16 cellular contexts compared by ENCODE assay signal in the genomic region with DNA sequence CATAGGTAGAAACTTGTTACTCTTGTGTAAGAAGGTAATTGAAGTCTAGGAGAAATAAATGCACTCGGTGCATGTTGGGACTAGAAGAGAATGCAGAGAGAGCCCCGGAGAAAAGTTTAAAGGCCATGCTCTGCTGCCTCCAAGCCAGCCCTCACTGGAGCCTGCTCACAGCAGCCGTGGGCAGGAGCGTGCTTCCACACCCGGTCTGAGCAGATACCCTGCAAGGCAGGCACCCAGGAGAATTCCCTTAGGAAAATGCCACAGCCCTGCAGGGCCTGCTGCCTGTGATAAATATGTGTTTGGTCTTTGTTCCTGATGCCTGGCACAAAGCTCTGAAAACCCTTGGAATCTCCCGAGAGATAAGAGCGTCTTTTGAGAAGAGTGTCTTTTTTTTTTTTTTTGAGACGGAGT. TPM values are rescaled to one million over a fixed set of nuclear protein-coding genes. Genes with fewer than 3 reads are reported as not detected.
DNase-seq lines count a peak whose midpoint lies in the region; ATAC-seq and TF ChIP-seq lines count a peak whose summit lies in the region.
"Had no signal": no experiment of that assay in that cellular context is flagged by ENCODE, and none has a peak within 500 bp of the region (broad histone marks: within the 10 kb centered on the region; RNA-seq: fewer than 3 reads in every experiment).

No MANE protein-coding gene starts in this region.

- H3F3A ChIP-seq in Loucy (ENCODE audit: low read depth): no peaks in the 10 kb centered on the region

- no peaks in the 10 kb centered on the region for H4K20me1 ChIP-seq in Loucy (ENCODE audit: insufficient read depth, low read length, poor library complexity, severe bottlenecking)

- no peak overlapping the region for H3K4me2 ChIP-seq in Loucy (ENCODE audit: low read depth, low read length, poor library complexity, severe bottlenecking)

- no peak overlapping the region for H2AFZ ChIP-seq in Loucy (ENCODE audit: low read length)

- H3K36me3 ChIP-seq in Loucy (ENCODE audit: insufficient read depth, low read length) (no peaks in the 10 kb centered on the region), breast epithelium (no peaks in the 10 kb centered on the region), left lung (no peaks in the 10 kb centered on the region), subcutaneous abdominal adipose tissue (ENCODE audit: control insufficient read depth in 5 of 5, insufficient read depth in 5 of 5, low read length in 5 of 5) (peaks cover 0 to 6% (median 0%) of the 10 kb centered on the region in 5 donors)
- H3K36me3 ChIP-seq: right atrium auricular region had no signal

- DNase-seq in breast epithelium (ENCODE audit: low spot score in 2 of 2) (no peak), left lung (peak in 1 of 2 donors; percentile 30), SIG-M5 treated with dmso at 0.1 percent for 504 hours (lab: John Stamatoyannopoulos, UW; ENCODE audit: unreplicated experiment) (no peak), GM19238 (ENCODE audit: insufficient read length, low spot score) (no peak), NCI-H1436 treated with DMSO at 0.1 percent for 48 hours (lab: John Stamatoyannopoulos, UW) (no peak)
- DNase-seq: activated CD8-positive, alpha-beta memory T cell treated with anti-CD3 and anti-CD28 coated beads for 24 hours; activated gamma-delta T cell; CD4-positive, alpha-beta T cell; effector CD4-positive, alpha-beta T cell; MG63; stimulated activated CD4-positive, alpha-beta T cell treated with anti-CD3 and anti-CD28 coated beads, Interleukin-4, amount 100 ng/mL, for 24 hours had no signal

- H3K4me1 ChIP-seq in Loucy (ENCODE audit: insufficient read depth, low read length, poor library complexity, severe bottlenecking) (peaks cover 48% of the 10 kb centered on the region), breast epithelium (no peaks in the 10 kb centered on the region), left lung (peaks cover 7 to 52% of the 10 kb centered on the region in 2 donors), subcutaneous abdominal adipose tissue (ENCODE audit: control insufficient read depth in 5 of 5, insufficient read depth in 5 of 5, low read length in 5 of 5) (peaks cover 15 to 72% (median 69%) of the 10 kb centered on the region in 5 donors)

- H3K79me2 ChIP-seq in Loucy (ENCODE audit: insufficient read depth, low read length): peaks cover 3% of the 10 kb centered on the region

- H3K9me2 ChIP-seq in Loucy (replicated peaks; ENCODE audit: low read depth, low read length): no peaks in the 10 kb centered on the region

- peak; percentile 11 for ATAC-seq in left lung
- ATAC-seq in GM21390 (IDR thresholded peaks at IDR 0.05; ENCODE audit: unreplicated experiment): no peak

- H3K9me3 ChIP-seq in Loucy (ENCODE audit: insufficient read depth, low read depth, low read length): no peaks in the 10 kb centered on the region
- no peaks in the 10 kb centered on the region for H3K9me3 ChIP-seq in breast epithelium
- no peaks in the 10 kb centered on the region for H3K9me3 ChIP-seq in left lung
- no peaks in the 10 kb centered on the region for H3K9me3 ChIP-seq in subcutaneous abdominal adipose tissue (ENCODE audit: control insufficient read depth in 5 of 5, low read length in 5 of 5)
- H3K9me3 ChIP-seq: MG63, right atrium auricular region had no signal

- intact Hi-C loops in breast epithelium (cut with DNase I; ENCODE audit: low total_unique reads): no loop called here
- intact Hi-C loops in left lung (cut with DNase I): no loop called here

- H3K9ac ChIP-seq in Loucy (ENCODE audit: low read depth, low read length, poor library complexity, severe bottlenecking): peak overlapping the region; percentile 18
- H3K9ac ChIP-seq in subcutaneous abdominal adipose tissue (ENCODE audit: low read length in 5 of 5): no peak overlapping the region

- H3K4me3 ChIP-seq in Loucy (ENCODE audit: low read length, poor library complexity, severe bottlenecking) (no peak overlapping the region), breast epithelium (no peak overlapping the region), left lung (no peak overlapping the region), subcutaneous abdominal adipose tissue (ENCODE audit: low read depth in 1 of 5, low read length in 5 of 5) (no peak overlapping the region)
- H3K4me3 ChIP-seq: MG63, right atrium auricular region, SK-N-MC had no signal

- TF ChIP-seq CTCF in Loucy (conservative IDR thresholded peaks at IDR 0.05; ENCODE audit: low read length) (no peak), breast epithelium (IDR thresholded peaks at IDR 0.05) (no peak), left lung (IDR thresholded peaks at IDR 0.05) (no peak)

- H3K27ac ChIP-seq in breast epithelium (peak overlapping the region; percentile 54 to 55), left lung (peak overlapping the region in 1 of 2 donors; percentile 6), subcutaneous abdominal adipose tissue (ENCODE audit: low read depth, low read length) (peak overlapping the region; percentile 88)
- H3K27ac ChIP-seq: SK-N-MC had no signal

- H3K27me3 ChIP-seq in Loucy (ENCODE audit: insufficient read depth, low read length, poor library complexity, severe bottlenecking) (no peaks in the 10 kb centered on the region), breast epithelium (no peaks in the 10 kb centered on the region), left lung (no peaks in the 10 kb centered on the region), subcutaneous abdominal adipose tissue (ENCODE audit: control insufficient read depth in 5 of 5, insufficient read depth in 4 of 5, low read length in 5 of 5) (no peaks in the 10 kb centered on the region)
- H3K27me3 ChIP-seq: MG63, right atrium auricular region had no signal

- TF ChIP-seq POLR2A in breast epithelium (IDR thresholded peaks at IDR 0.05): no peak

RNA-seq across cellular contexts. Expression of gene C2CD2, which starts 22.8 kb away (rescaled TPM):
- total RNA-seq in breast epithelium (10 to 100 TPM; 37.0 to 73.8 (median 41.6) TPM), left lung (10 to 100 TPM; 19.4 to 22.0 TPM)

RNA-seq across cellular contexts. Expression of gene PRDM15, which starts 51.9 kb away (rescaled TPM):
- total RNA-seq in breast epithelium: 10 to 100 TPM in 1 of 3 donors, 1 to 10 TPM in 2; 6.6 to 14.1 (median 9.2) TPM
- 1 to 10 TPM; 6.2 to 7.8 TPM for total RNA-seq in left lung
